ENCODE assay signal across 1 cellular context in genomic region chr14:20802341-20803084, GRCh38.
TF ChIP-seq lines count a peak whose summit lies in the region.

Gene RNASE1, minus strand, starts transcription at chr14:20802844. Its CDS starts 776 bp downstream, at chr14:20802068.

TF ChIP-seq in SK-N-SH, 30 proteins besides CTCF, POLR2A, EP300 and RAD21 (continued from another document):
- TF ChIP-seq, protein P1, sequence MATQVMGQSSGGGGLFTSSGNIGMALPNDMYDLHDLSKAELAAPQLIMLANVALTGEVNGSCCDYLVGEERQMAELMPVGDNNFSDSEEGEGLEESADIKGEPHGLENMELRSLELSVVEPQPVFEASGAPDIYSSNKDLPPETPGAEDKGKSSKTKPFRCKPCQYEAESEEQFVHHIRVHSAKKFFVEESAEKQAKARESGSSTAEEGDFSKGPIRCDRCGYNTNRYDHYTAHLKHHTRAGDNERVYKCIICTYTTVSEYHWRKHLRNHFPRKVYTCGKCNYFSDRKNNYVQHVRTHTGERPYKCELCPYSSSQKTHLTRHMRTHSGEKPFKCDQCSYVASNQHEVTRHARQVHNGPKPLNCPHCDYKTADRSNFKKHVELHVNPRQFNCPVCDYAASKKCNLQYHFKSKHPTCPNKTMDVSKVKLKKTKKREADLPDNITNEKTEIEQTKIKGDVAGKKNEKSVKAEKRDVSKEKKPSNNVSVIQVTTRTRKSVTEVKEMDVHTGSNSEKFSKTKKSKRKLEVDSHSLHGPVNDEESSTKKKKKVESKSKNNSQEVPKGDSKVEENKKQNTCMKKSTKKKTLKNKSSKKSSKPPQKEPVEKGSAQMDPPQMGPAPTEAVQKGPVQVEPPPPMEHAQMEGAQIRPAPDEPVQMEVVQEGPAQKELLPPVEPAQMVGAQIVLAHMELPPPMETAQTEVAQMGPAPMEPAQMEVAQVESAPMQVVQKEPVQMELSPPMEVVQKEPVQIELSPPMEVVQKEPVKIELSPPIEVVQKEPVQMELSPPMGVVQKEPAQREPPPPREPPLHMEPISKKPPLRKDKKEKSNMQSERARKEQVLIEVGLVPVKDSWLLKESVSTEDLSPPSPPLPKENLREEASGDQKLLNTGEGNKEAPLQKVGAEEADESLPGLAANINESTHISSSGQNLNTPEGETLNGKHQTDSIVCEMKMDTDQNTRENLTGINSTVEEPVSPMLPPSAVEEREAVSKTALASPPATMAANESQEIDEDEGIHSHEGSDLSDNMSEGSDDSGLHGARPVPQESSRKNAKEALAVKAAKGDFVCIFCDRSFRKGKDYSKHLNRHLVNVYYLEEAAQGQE (IDR thresholded peaks at IDR 0.05; ENCODE audit: low read depth, low read length), result no peak
- TF ChIP-seq MEF2A (IDR thresholded peaks at IDR 0.05; ENCODE audit: borderline replicate concordance, low read depth) (no peak), ZBTB33 (IDR thresholded peaks at IDR 0.05; ENCODE audit: borderline replicate concordance, low read depth) (no peak), USF2 (IDR thresholded peaks at IDR 0.05; ENCODE audit: borderline replicate concordance, low read depth, low read length) (no peak)
